8 cellular contexts compared by ENCODE assay signal in the genomic region with DNA sequence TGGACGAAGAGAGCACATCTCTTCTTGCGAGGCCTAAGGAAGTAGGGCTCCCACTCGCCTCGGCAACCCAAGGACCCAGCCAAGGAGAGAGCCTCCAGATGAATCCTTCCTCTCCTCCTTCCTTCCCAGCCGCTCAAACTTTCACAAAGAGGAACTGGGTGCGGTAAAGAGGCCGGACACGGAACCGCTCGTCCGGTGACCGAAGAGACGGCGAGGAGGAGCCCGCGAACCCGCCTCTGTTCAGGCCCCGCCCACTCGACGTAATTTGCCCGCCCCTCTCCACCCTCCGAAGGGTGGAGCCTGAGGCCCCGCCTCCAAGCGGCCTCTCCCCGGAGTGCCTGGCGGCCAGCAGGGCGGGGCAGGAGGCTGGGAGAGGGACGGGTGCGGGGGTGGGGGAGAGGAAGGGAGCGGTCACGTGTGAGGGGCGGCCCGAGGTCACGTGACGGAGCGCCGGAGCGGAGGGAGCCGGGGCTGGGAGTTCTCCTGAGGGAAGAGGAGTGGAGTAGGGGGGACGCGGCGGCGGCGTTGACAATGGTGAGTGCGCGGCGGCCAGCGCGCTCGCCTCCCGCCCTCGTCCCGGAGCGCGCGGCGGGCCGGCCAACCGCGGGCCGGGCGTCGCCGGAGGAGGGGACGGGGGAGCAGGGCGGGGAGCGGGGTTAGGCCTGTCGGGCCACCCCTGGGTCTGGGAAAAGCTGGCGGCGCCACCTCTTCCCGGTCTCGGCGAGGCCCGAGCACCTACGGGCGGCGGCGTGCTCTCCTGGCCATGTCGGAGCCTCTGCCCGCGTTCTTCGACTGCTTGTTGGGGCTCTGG. TPM values are rescaled to one million over a fixed set of nuclear protein-coding genes. Genes with fewer than 3 reads are reported as not detected.
DNase-seq lines count a peak whose midpoint lies in the region; ATAC-seq and TF ChIP-seq lines count a peak whose summit lies in the region.

A gene (plus strand): TSS at position 432 of the 811 bp plus-strand sequence. CDS start 100 bp downstream, at position 532.

- H3K4me3 ChIP-seq in BE2C (ENCODE audit: low read depth, low read length) (peak within 1 kb of the TSS; percentile 88), kidney epithelial cell (ENCODE audit: low read depth, low read length) (peak within 1 kb of the TSS; percentile 75)

- peaks cover 22% of the 10 kb centered on the region for H3K4me1 Mint-ChIP-seq in chondrocyte (ENCODE audit: low read depth)

- H3K36me3 ChIP-seq in BE2C (no peaks in the 10 kb centered on the region), kidney epithelial cell (ENCODE audit: control insufficient read depth, insufficient read depth, low read length) (no peaks in the 10 kb centered on the region)

- peak; percentile 99 for DNase-seq in BE2C
- DNase-seq in GM19238 (ENCODE audit: insufficient read length, low spot score), result peak; percentile 95
- peak; percentile 96 for DNase-seq in NCI-H510A treated with DMSO at 0.1 percent for 48 hours (lab: John Stamatoyannopoulos, UW)
- DNase-seq in activated CD4-positive, alpha-beta T cell treated with anti-CD3 and anti-CD28 coated beads for 24 hours (ENCODE audit: low read depth in 2 of 2), result peak; percentile 99
- DNase-seq in chondrocyte (ENCODE audit: low spot score), result peak; percentile 99
- DNase-seq in kidney epithelial cell (ENCODE audit: low read depth), result peak; percentile 74
- peak; percentile 98 to 99 for DNase-seq in stimulated activated CD4-positive, alpha-beta T cell treated with anti-CD3 and anti-CD28 coated beads, Interleukin-15, amount 100 ng/mL, for 48 hours (ENCODE audit: low read depth in 2 of 2)

- H3K27me3 ChIP-seq in BE2C (no peaks in the 10 kb centered on the region), kidney epithelial cell (ENCODE audit: control insufficient read depth, insufficient read depth, low read length) (no peaks in the 10 kb centered on the region)

- peak; percentile 76 for ATAC-seq in HG03442 (IDR thresholded peaks at IDR 0.05; ENCODE audit: unreplicated experiment)

- no peaks in the 10 kb centered on the region for H3K9me3 Mint-ChIP-seq in chondrocyte (ENCODE audit: low read depth)

- peak within 1 kb of the TSS; percentile 99 for H3K27ac Mint-ChIP-seq in chondrocyte (ENCODE audit: unreplicated experiment)

- H3K4me1 ChIP-seq in BE2C, result no peaks in the 10 kb centered on the region

- TF ChIP-seq CTCF in BE2C (IDR thresholded peaks at IDR 0.05; ENCODE audit: low read depth, low read length) (0 out of 2 replicates have a peak, but pooled peaks have one; percentile 36), chondrocyte (IDR thresholded peaks at IDR 0.05) (peak; percentile 52), kidney epithelial cell (IDR thresholded peaks at IDR 0.05; ENCODE audit: insufficient read depth, low read length, poor library complexity, severe bottlenecking) (no peak)

- H3K9me3 ChIP-seq in BE2C, result no peaks in the 10 kb centered on the region

- H3K36me3 Mint-ChIP-seq in chondrocyte (ENCODE audit: low read depth), result no peaks in the 10 kb centered on the region

- no peaks in the 10 kb centered on the region for H3K27me3 Mint-ChIP-seq in chondrocyte (ENCODE audit: low read depth)

- H3K4me3 Mint-ChIP-seq in chondrocyte (ENCODE audit: unreplicated experiment), result peak within 1 kb of the TSS; percentile 89

RNA-seq across cellular contexts. Expression of the gene that starts here (rescaled TPM):
- polyA plus RNA-seq in BE2C (2012; ENCODE audit: insufficient read depth, insufficient read length, low read depth), result 21.3 TPM
- total RNA-seq in chondrocyte (51.7 to 66.3 TPM (median 61.6 TPM) in 3 replicates), kidney epithelial cell (45.0 and 48.7 TPM in 2 replicates)

Comparison
In these comparisons a context has a peak if more than half of its experiments do, and no peak if none do; other contexts are left out.
1. Peak in every context shown above with its lines: DNase-seq, ATAC-seq and H3K4me3 ChIP-seq.